In the genomic region with DNA sequence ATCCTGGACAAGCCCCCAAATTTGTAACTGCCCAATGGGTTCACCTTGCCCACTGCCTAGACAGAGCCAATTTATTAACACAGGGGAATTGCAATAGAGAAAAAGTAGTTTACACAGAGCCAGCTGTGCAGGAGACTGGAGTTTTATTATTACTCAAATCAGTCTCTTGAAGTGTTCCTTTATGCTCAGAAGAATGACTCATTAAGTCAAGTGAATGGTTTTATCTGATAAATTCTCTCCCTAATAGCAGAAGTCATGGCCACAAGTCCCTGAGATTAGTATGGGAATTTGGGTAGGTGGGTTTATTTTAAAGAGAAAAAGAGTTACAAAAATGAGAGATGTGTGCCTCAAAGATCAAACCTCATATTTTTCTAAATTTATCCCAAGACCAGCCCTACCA, we compare ENCODE assay signal across 7 cellular contexts.
"Had no signal": no experiment of that assay in that cellular context is flagged by ENCODE, and none has a peak within 500 bp of the region (broad histone marks: within the 10 kb centered on the region; RNA-seq: fewer than 3 reads in every experiment).

No MANE protein-coding gene starts in this region.

- H3K9ac ChIP-seq: GM23248, KMS-11 had no signal

- H3K4me1 ChIP-seq: HAP-1 had no signal

- H3K36me3 ChIP-seq: HAP-1 had no signal

- H3K27ac ChIP-seq: GM23248, KMS-11 had no signal

- H3K4me3 ChIP-seq: GM23248, HAP-1 had no signal

- DNase-seq: GM23248, GOT3, H7, IMR-90, KBM-7 had no signal
